Comparison of ENCODE assay signal across 24 cellular contexts in the genomic region with DNA sequence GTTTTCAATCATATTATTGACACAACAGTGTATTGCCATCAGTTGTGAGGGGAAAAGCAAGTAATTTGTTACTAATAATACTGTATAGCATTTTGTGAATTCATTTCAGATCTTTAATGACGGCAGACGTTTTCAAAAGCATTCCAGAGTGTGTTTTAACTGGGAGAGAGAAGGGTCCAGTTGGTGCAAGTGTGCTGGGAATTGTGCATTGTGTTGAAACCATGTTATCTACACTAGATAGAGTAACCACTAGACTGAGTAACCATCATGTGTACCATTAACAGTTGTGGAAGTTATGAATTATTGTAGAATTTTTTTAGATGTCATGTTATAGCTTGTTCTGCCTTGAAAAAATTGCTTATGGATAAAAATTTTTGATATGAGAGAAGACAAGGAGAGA.
DNase-seq lines count a peak whose midpoint lies in the region; ATAC-seq and TF ChIP-seq lines count a peak whose summit lies in the region.
"Had no signal": no experiment of that assay in that cellular context is flagged by ENCODE, and none has a peak within 500 bp of the region (broad histone marks: within the 10 kb centered on the region; RNA-seq: fewer than 3 reads in every experiment).

No MANE protein-coding gene starts in this region.

- H3K9ac ChIP-seq in SK-N-SH (no peak overlapping the region), mesendoderm (ENCODE audit: low read length) (no peak overlapping the region), smooth muscle cell (ENCODE audit: low read depth) (no peak overlapping the region)
- H3K9ac ChIP-seq: BLaER1 treated with 17β-estradiol and CSF1 and Interleukin-3, amounts not matched to agents 10 nM and 100 nM had no signal

- H3K36me3 ChIP-seq in SK-N-SH (replicated peaks in 1 of 2; ENCODE audit: control insufficient read depth in 1 of 2, insufficient read depth in 2 of 2, low read length in 1 of 2): no peaks in the 10 kb centered on the region
- no peaks in the 10 kb centered on the region for H3K36me3 ChIP-seq in mesendoderm (ENCODE audit: control insufficient read depth, insufficient read depth, low read length)
- no peaks in the 10 kb centered on the region for H3K36me3 ChIP-seq in smooth muscle cell (ENCODE audit: low read depth)
- H3K36me3 ChIP-seq: BLaER1 treated with 17β-estradiol and CSF1 and Interleukin-3, amounts not matched to agents 10 nM and 100 nM had no signal

- peaks cover 0 to 16% of the 10 kb centered on the region in 2 experiments; a peak in 2 of 4 replicates for H3K4me1 ChIP-seq in SK-N-SH (ENCODE audit: control insufficient read depth in 1 of 2, insufficient read depth in 2 of 2, low read depth in 1 of 2, low read length in 1 of 2)
- H3K4me1 ChIP-seq in mesendoderm (ENCODE audit: control insufficient read depth, low read depth, low read length): no peaks in the 10 kb centered on the region
- H3K4me1 ChIP-seq in smooth muscle cell (ENCODE audit: low read depth): peaks cover 9% of the 10 kb centered on the region
- H3K4me1 ChIP-seq: Caco-2 had no signal

- H2BK15ac ChIP-seq in mesendoderm (replicated peaks; ENCODE audit: low read depth): no peak overlapping the region

- H3K9me3 ChIP-seq in SK-N-SH: no peaks in the 10 kb centered on the region
- no peaks in the 10 kb centered on the region for H3K9me3 ChIP-seq in smooth muscle cell (replicated peaks; ENCODE audit: low read depth)
- H3K9me3 ChIP-seq: A549, Caco-2 had no signal

- H2AFZ ChIP-seq in SK-N-SH (ENCODE audit: low read depth): no peak overlapping the region
- H2AFZ ChIP-seq in smooth muscle cell (ENCODE audit: low read depth): peak overlapping the region; percentile 36

- no peaks in the 10 kb centered on the region for H3K9me2 ChIP-seq in SK-N-SH

- H3K27me3 ChIP-seq in SK-N-SH (ENCODE audit: insufficient read depth) (no peaks in the 10 kb centered on the region), mesendoderm (ENCODE audit: insufficient read depth, low read length, poor library complexity) (no peaks in the 10 kb centered on the region), smooth muscle cell (ENCODE audit: low read depth) (no peaks in the 10 kb centered on the region)

- ATAC-seq in SK-N-SH treated with all-trans-retinoic acid at 6 μM for 48 hours (no peak), HG03520 (IDR thresholded peaks at IDR 0.05; ENCODE audit: unreplicated experiment) (no peak)
- ATAC-seq: A549; CD8-positive, alpha-beta T cell; GM12878 had no signal

- H4K5ac ChIP-seq in mesendoderm (ENCODE audit: low read length): no peak overlapping the region

- H3K79me1 ChIP-seq in mesendoderm (ENCODE audit: low read length): no peaks in the 10 kb centered on the region

- H2AK5ac ChIP-seq in mesendoderm (ENCODE audit: low read length): no peak overlapping the region

- H2BK5ac ChIP-seq in mesendoderm (ENCODE audit: low read length): no peak overlapping the region

- H4K8ac ChIP-seq in mesendoderm (ENCODE audit: low read depth, low read length): peak overlapping the region; percentile 56

- TF ChIP-seq CTCF in SK-N-SH (IDR thresholded peaks at IDR 0.05): no peak
- TF ChIP-seq CTCF in fibroblast of pulmonary artery (IDR thresholded peaks at IDR 0.05; ENCODE audit: low read length, missing control alignments): no peak
- no peak for TF ChIP-seq CTCF in smooth muscle cell (IDR thresholded peaks at IDR 0.05; ENCODE audit: borderline replicate concordance, insufficient read depth, poor library complexity, severe bottlenecking)

- 28% methylated on average over 2 of the region's 2 CpGs for WGBS in SK-N-SH (ENCODE audit: low lambda C conversion rate)
- WGBS in mesendoderm (ENCODE audit: extremely low coverage, insufficient coverage, low lambda C conversion rate): no CpG with 5 or more reads among the region's 2 CpGs
- 36% methylated on average over 2 of the region's 2 CpGs for WGBS in smooth muscle cell (ENCODE audit: low lambda C conversion rate)

- no peak overlapping the region for H3K56ac ChIP-seq in mesendoderm (ENCODE audit: low read length)

- H3K4me3 ChIP-seq in SK-N-SH (ENCODE audit: low read depth in 2 of 2, low read length in 1 of 2) (no peak overlapping the region), fibroblast of pulmonary artery (replicated peaks; ENCODE audit: low read depth, low read length) (no peak overlapping the region), mesendoderm (ENCODE audit: low read length) (no peak overlapping the region), smooth muscle cell (no peak overlapping the region)
- H3K4me3 ChIP-seq: A549; BLaER1 treated with 17β-estradiol and CSF1 and Interleukin-3, amounts not matched to agents 10 nM and 100 nM; GM12878 had no signal

- POLR2A ChIA-PET in SK-N-SH (lab: Yijun Ruan, JAX): no interaction called here

- H4K20me1 ChIP-seq in SK-N-SH (ENCODE audit: insufficient read depth) (no peaks in the 10 kb centered on the region), smooth muscle cell (ENCODE audit: low read depth) (no peaks in the 10 kb centered on the region)
- H4K20me1 ChIP-seq: BLaER1 treated with 17β-estradiol and CSF1 and Interleukin-3, amounts not matched to agents 10 nM and 100 nM had no signal

- no peak for TF ChIP-seq EP300 in SK-N-SH (IDR thresholded peaks at IDR 0.05; ENCODE audit: borderline replicate concordance in 1 of 2, low read depth in 1 of 2, low read length in 1 of 2)

- no peak overlapping the region for H2BK120ac ChIP-seq in mesendoderm (ENCODE audit: low read depth, low read length)

- H3K79me2 ChIP-seq in SK-N-SH (ENCODE audit: insufficient read depth) (peaks cover 14% of the 10 kb centered on the region), mesendoderm (ENCODE audit: control insufficient read depth, insufficient read depth, low read length) (no peaks in the 10 kb centered on the region), smooth muscle cell (ENCODE audit: low read depth) (no peaks in the 10 kb centered on the region)

- CTCF ChIA-PET in SK-N-SH (lab: Yijun Ruan, JAX): interaction anchor here (1.1 kb wide), 1 partner anchor 13 kb away, joined by 3 read pairs; no protein-coding TSS in a partner anchor

- no peak overlapping the region for H3K23ac ChIP-seq in mesendoderm (ENCODE audit: low read length)

- H3K4me2 ChIP-seq in SK-N-SH (no peak overlapping the region), mesendoderm (ENCODE audit: low read length) (no peak overlapping the region), smooth muscle cell (no peak overlapping the region)
- H3K4me2 ChIP-seq: A549; BLaER1 treated with 17β-estradiol and CSF1 and Interleukin-3, amounts not matched to agents 10 nM and 100 nM had no signal

- H3F3A ChIP-seq in SK-N-SH (replicated peaks; ENCODE audit: insufficient read depth) (peaks cover 43% of the 10 kb centered on the region), smooth muscle cell (ENCODE audit: low read depth) (no peaks in the 10 kb centered on the region)

- H3K4ac ChIP-seq in mesendoderm (ENCODE audit: low read depth, low read length): no peak overlapping the region

- H3K27ac ChIP-seq in SK-N-SH (ENCODE audit: low read depth in 2 of 2, low read length in 1 of 2) (peak overlapping the region; percentile 66 to 83; a peak in 3 of 4 replicates), mesendoderm (ENCODE audit: low read depth, low read length) (no peak overlapping the region), smooth muscle cell (ENCODE audit: low read depth) (no peak overlapping the region)
- H3K27ac ChIP-seq: 22Rv1; A549; BLaER1 treated with 17β-estradiol and CSF1 and Interleukin-3, amounts not matched to agents 10 nM and 100 nM; C4-2B had no signal

- no peak for TF ChIP-seq RAD21 in SK-N-SH (IDR thresholded peaks at IDR 0.05; ENCODE audit: low read length)

- no peak overlapping the region for H3K18ac ChIP-seq in mesendoderm (ENCODE audit: low read length)

- DNase-seq in SK-N-SH (no peak), fibroblast of pulmonary artery (ENCODE audit: low read depth) (peak; percentile 18), mesendoderm (no peak), smooth muscle cell (lab: John Stamatoyannopoulos, UW; ENCODE audit: unreplicated experiment) (no peak), DMS 273 treated with DMSO at 0.1 percent for 48 hours (lab: John Stamatoyannopoulos, UW) (no peak), NCI-H2227 treated with DMSO at 0.1 percent for 48 hours (lab: John Stamatoyannopoulos, UW) (no peak)
- DNase-seq: AML-193; Caco-2; Calu3; CD4-positive, alpha-beta T cell; CD8-positive, alpha-beta T cell; DMS153; DMS53; DMS79; DND-41; EL; GDM1 had no signal

TF ChIP-seq in SK-N-SH, 30 proteins besides CTCF, POLR2A, EP300 and RAD21 (continues in another document):
- no peak for TF ChIP-seq NFIC (IDR thresholded peaks at IDR 0.05; ENCODE audit: borderline replicate concordance)
- TF ChIP-seq FOXM1 (IDR thresholded peaks at IDR 0.05; ENCODE audit: low read depth): no peak
- no peak for TF ChIP-seq YY1 (IDR thresholded peaks at IDR 0.05; ENCODE audit: low read depth)
- no peak for TF ChIP-seq SIN3A (IDR thresholded peaks at IDR 0.05; ENCODE audit: borderline replicate concordance, low read depth, low read length)
- TF ChIP-seq GATA2 (CRISPR knock-in tag; IDR thresholded peaks at IDR 0.05): no peak
- TF ChIP-seq MEF2A (IDR thresholded peaks at IDR 0.05; ENCODE audit: borderline replicate concordance, low read depth): no peak
- no peak for TF ChIP-seq ELF1 (IDR thresholded peaks at IDR 0.05)
- no peak for TF ChIP-seq FOSL2 (IDR thresholded peaks at IDR 0.05; ENCODE audit: borderline replicate concordance, low read depth)
- TF ChIP-seq SMC3 (IDR thresholded peaks at IDR 0.05; ENCODE audit: low read depth, low read length): no peak
- no peak for TF ChIP-seq TCF12 (IDR thresholded peaks at IDR 0.05)
- no peak for TF ChIP-seq MXI1 (IDR thresholded peaks at IDR 0.05; ENCODE audit: low read depth, low read length)
- no peak for TF ChIP-seq GABPA (IDR thresholded peaks at IDR 0.05; ENCODE audit: low read depth)

TF ChIP-seq in SK-N-SH treated with all-trans-retinoic acid at 6 μM for 48 hours, 23 proteins besides CTCF, POLR2A, EP300 and RAD21 (continues in another document):
- no peak for TF ChIP-seq ZFP30 (CRISPR knock-in tag; IDR thresholded peaks at IDR 0.05)
- TF ChIP-seq ZC3H10 (CRISPR knock-in tag; IDR thresholded peaks at IDR 0.05): no peak
- TF ChIP-seq, protein P1, sequence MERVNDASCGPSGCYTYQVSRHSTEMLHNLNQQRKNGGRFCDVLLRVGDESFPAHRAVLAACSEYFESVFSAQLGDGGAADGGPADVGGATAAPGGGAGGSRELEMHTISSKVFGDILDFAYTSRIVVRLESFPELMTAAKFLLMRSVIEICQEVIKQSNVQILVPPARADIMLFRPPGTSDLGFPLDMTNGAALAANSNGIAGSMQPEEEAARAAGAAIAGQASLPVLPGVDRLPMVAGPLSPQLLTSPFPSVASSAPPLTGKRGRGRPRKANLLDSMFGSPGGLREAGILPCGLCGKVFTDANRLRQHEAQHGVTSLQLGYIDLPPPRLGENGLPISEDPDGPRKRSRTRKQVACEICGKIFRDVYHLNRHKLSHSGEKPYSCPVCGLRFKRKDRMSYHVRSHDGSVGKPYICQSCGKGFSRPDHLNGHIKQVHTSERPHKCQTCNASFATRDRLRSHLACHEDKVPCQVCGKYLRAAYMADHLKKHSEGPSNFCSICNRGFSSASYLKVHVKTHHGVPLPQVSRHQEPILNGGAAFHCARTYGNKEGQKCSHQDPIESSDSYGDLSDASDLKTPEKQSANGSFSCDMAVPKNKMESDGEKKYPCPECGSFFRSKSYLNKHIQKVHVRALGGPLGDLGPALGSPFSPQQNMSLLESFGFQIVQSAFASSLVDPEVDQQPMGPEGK (CRISPR knock-in tag; IDR thresholded peaks at IDR 0.05; ENCODE audit: borderline replicate concordance): no peak
- no peak for TF ChIP-seq ESRRG (CRISPR knock-in tag; IDR thresholded peaks at IDR 0.05)
- TF ChIP-seq PPARA (CRISPR knock-in tag; IDR thresholded peaks at IDR 0.05; ENCODE audit: borderline replicate concordance): no peak

Comparison
In these comparisons a context has a peak if more than half of its experiments do, and no peak if none do; other contexts are left out.
1. H3K27ac ChIP-seq: peak in SK-N-SH (2 of 2); none in mesendoderm (single experiment) and smooth muscle cell (single experiment).